ENCODE assay signal across 25 cellular contexts in the genomic region with DNA sequence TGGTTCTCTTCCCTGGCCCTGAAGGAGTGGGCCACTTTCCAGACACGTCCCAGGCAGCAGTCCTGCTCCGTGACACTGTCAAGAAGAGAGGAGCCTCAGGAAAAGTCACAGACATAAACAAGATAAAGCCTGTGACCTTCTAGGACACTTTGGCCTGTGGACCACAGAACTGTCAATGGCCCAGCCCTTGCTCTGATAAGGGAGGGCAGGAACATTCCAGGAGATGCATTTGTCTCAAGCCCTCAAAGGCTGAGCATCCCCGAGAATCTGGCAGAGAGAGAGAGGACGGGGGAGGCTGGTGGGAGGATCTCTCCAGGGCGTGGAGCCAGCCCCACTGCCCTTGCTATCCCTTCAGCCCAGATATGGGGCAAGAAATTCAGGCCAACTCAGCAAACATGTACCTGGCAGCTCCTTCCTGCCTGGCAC.
"Had no signal": no experiment of that assay in that cellular context is flagged by ENCODE, and none has a peak within 500 bp of the region (broad histone marks: within the 10 kb centered on the region; RNA-seq: fewer than 3 reads in every experiment).

No MANE protein-coding gene starts in this region.

- H3K4me1 ChIP-seq: foreskin keratinocyte, lower lobe of right lung, sigmoid colon, upper lobe of left lung had no signal

- H3K27me3 ChIP-seq: brain microvascular endothelial cell, foreskin keratinocyte, hepatocyte, sigmoid colon, upper lobe of left lung had no signal

- H3K27ac ChIP-seq: brain microvascular endothelial cell, foreskin keratinocyte, hepatocyte, lower lobe of right lung, sigmoid colon, upper lobe of left lung had no signal

- H3K36me3 ChIP-seq: brain microvascular endothelial cell, lower lobe of right lung, sigmoid colon, upper lobe of left lung had no signal

- H3K4me3 ChIP-seq: hepatocyte, lower lobe of right lung, sigmoid colon, smooth muscle cell, upper lobe of left lung had no signal

- DNase-seq: activated B cell treated with CpG ODN at 0.5 μM for 24 hours; activated CD4-positive, alpha-beta memory T cell treated with anti-CD3 and anti-CD28 coated beads for 36 hours; activated CD4-positive, alpha-beta T cell treated with anti-CD3 and anti-CD28 coated beads for 36 hours; activated effector memory CD4-positive, alpha-beta T cell treated with anti-CD3 and anti-CD28 coated beads, Interleukin-2, amount 50 U/mL, for 16 hours; activated naive CD4-positive, alpha-beta T cell treated with anti-CD3 and anti-CD28 coated beads, Interleukin-2, amount 10 ng/mL, durations not matched to agents 7 days and 5 days; activated T-cell treated with anti-CD3 and anti-CD28 coated beads for 4 hours; aorta; brain microvascular endothelial cell; central memory CD4-positive, alpha-beta T cell; dermis blood vessel endothelial cell; effector CD8-positive, alpha-beta T cell; erythroblast; foreskin keratinocyte; immature natural killer cell; kidney glomerular epithelial cell; lower lobe of right lung; midbrain; natural killer cell; sigmoid colon; stimulated activated CD4-positive, alpha-beta T cell treated with anti-CD3 and anti-CD28 coated beads, Interleukin-15, amount 100 ng/mL, for 24 hours; T1000; upper lobe of left lung had no signal

- H3K9me3 ChIP-seq: lower lobe of right lung, sigmoid colon, upper lobe of left lung had no signal

- ATAC-seq: activated CD4-positive, alpha-beta T cell treated with anti-CD3 and anti-CD28 coated beads for 36 hours; foreskin keratinocyte; lower lobe of right lung; natural killer cell; stimulated activated memory B cell treated with anti-CD40 and anti-IgM and Interleukin-4, amounts not matched to agents 10 μg/mL and 1 μg/mL and 100 μg/mL, for 72 hours had no signal
